In the genomic region with DNA sequence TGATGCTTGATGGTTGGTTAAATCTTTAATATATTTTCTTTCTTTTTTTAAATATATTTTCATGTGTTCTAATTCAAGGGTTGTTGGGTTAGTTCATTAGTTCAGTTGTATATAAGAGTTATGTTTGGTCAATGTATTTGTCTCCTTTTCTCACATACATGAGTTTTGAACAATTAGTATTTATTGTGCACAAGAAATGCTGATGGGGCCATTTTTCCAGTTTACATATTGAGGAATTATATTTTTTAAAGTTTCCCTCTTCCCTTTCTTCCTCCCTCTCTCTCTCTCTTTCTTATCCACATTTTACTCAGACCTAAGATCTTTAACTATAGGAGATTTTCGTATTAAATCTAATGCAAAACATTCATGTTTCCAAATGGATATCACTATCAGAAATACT, we compare ENCODE assay signal across 20 cellular contexts.
DNase-seq lines count a peak whose midpoint lies in the region; ATAC-seq and TF ChIP-seq lines count a peak whose summit lies in the region.
"Had no signal": no experiment of that assay in that cellular context is flagged by ENCODE, and none has a peak within 500 bp of the region (broad histone marks: within the 10 kb centered on the region; RNA-seq: fewer than 3 reads in every experiment).

No MANE protein-coding gene starts in this region.

- H3K4me1 ChIP-seq in neutrophil (ENCODE audit: control insufficient read depth in 1 of 2, insufficient read depth in 1 of 2, low read depth in 1 of 2, low read length in 1 of 2): peaks cover 21 to 22% of the 10 kb centered on the region in 2 experiments
- no peaks in the 10 kb centered on the region for H3K4me1 ChIP-seq in mammary epithelial cell (ENCODE audit: insufficient read depth, low read length)
- H3K4me1 ChIP-seq: body of pancreas had no signal

- CTCF ChIA-PET in mammary epithelial cell (lab: Charles Lee; ENCODE audit: low non-redundant PET): no interaction called here

- peaks cover 21% of the 10 kb centered on the region for H3K4me1 Mint-ChIP-seq in activated T-cell treated with anti-CD3 and anti-CD28 coated beads, Interleukin-2, amount 50 U/mL, for 72 hours (ENCODE audit: low read depth)
- H3K4me1 Mint-ChIP-seq in activated T-cell treated with anti-CD3 and anti-CD28 coated beads, Interleukin-2, amount 50 U/mL, for 4 hours (ENCODE audit: low read depth): peaks cover 25% of the 10 kb centered on the region
- peaks cover 23% of the 10 kb centered on the region for H3K4me1 Mint-ChIP-seq in activated naive CD8-positive, alpha-beta T cell treated with anti-CD3 and anti-CD28 coated beads, Interleukin-2, amount 10 ng/mL, durations not matched to agents 7 days and 5 days

- POLR2A ChIA-PET in activated naive CD8-positive, alpha-beta T cell treated with anti-CD3 and anti-CD28 coated beads, Interleukin-2, amount 10 ng/mL, durations not matched to agents 7 days and 5 days (lab: Charles Lee): no interaction called here

- peaks cover 41% of the 10 kb centered on the region for H3K36me3 ChIP-seq in neutrophil
- H3K36me3 ChIP-seq in mammary epithelial cell (ENCODE audit: insufficient read depth, low read length): peaks cover 7% of the 10 kb centered on the region

- no peak overlapping the region for H2AFZ ChIP-seq in mammary epithelial cell (ENCODE audit: low read depth, low read length)

- peak overlapping the region; percentile 59 for H3K27ac ChIP-seq in HL-60 (replicated peaks)
- peak overlapping the region; percentile 67 for H3K27ac ChIP-seq in neutrophil
- H3K27ac ChIP-seq in mammary epithelial cell (ENCODE audit: insufficient read depth, low read depth, low read length): no peak overlapping the region
- H3K27ac ChIP-seq: body of pancreas, KMS-11, transverse colon had no signal

- H3K9me3 Mint-ChIP-seq in activated T-cell treated with anti-CD3 and anti-CD28 coated beads, Interleukin-2, amount 50 U/mL, for 72 hours: no peaks in the 10 kb centered on the region
- H3K9me3 Mint-ChIP-seq in activated T-cell treated with anti-CD3 and anti-CD28 coated beads, Interleukin-2, amount 50 U/mL, for 4 hours: no peaks in the 10 kb centered on the region
- no peaks in the 10 kb centered on the region for H3K9me3 Mint-ChIP-seq in activated naive CD8-positive, alpha-beta T cell treated with anti-CD3 and anti-CD28 coated beads, Interleukin-2, amount 10 ng/mL, durations not matched to agents 7 days and 5 days

- no peak for TF ChIP-seq CTCF in HL-60 (IDR thresholded peaks at IDR 0.05; ENCODE audit: insufficient read depth, low read length)
- TF ChIP-seq CTCF in neutrophil (IDR thresholded peaks at IDR 0.05): no peak
- TF ChIP-seq CTCF in mammary epithelial cell (conservative IDR thresholded peaks at IDR 0.05 in 1 of 2, IDR thresholded peaks at IDR 0.05 in 1 of 2; ENCODE audit: extremely low read depth in 1 of 2, insufficient read depth in 1 of 2, low read depth in 1 of 2, low read length in 2 of 2): no peak

- in situ Hi-C loops in mammary epithelial cell (cut with MboI; ENCODE audit: low sequenced_read_pairs in 2 of 2): no loop called here

- H3K9me3 ChIP-seq in neutrophil (no peaks in the 10 kb centered on the region), mammary epithelial cell (replicated peaks; ENCODE audit: insufficient read depth, low read length) (no peaks in the 10 kb centered on the region)
- H3K9me3 ChIP-seq: BE2C, body of pancreas, transverse colon had no signal

- no peaks in the 10 kb centered on the region for H4K20me1 ChIP-seq in mammary epithelial cell (ENCODE audit: insufficient read depth, low read length)

- H3K4me3 ChIP-seq in HL-60 (replicated peaks; ENCODE audit: insufficient read depth, low read length) (no peak overlapping the region), neutrophil (ENCODE audit: low read depth in 1 of 2, low read length in 1 of 2) (no peak overlapping the region), mammary epithelial cell (replicated peaks in 1 of 3; ENCODE audit: insufficient read depth in 1 of 3, low read depth in 2 of 3, low read length in 3 of 3) (no peak overlapping the region)
- H3K4me3 ChIP-seq: body of pancreas, transverse colon had no signal

- H3K27me3 ChIP-seq in HL-60 (ENCODE audit: insufficient read depth, poor library complexity, severe bottlenecking) (no peaks in the 10 kb centered on the region), neutrophil (no peaks in the 10 kb centered on the region), mammary epithelial cell (ENCODE audit: insufficient read depth, low read length) (no peaks in the 10 kb centered on the region)
- H3K27me3 ChIP-seq: BE2C, body of pancreas, transverse colon had no signal

- dilution Hi-C loops in mammary epithelial cell (cut with HindIII; ENCODE audit: low sequenced_read_pairs): no loop called here

- no peak for DNase-seq in activated T-cell treated with anti-CD3 and anti-CD28 coated beads, Interleukin-2, amount 50 U/mL, for 72 hours
- no peak for DNase-seq in activated T-cell treated with anti-CD3 and anti-CD28 coated beads, Interleukin-2, amount 50 U/mL, for 4 hours
- no peak for DNase-seq in HL-60 (ENCODE audit: low read depth in 1 of 2, low spot score in 1 of 2)
- no peak for DNase-seq in activated naive CD8-positive, alpha-beta T cell treated with anti-CD3 and anti-CD28 coated beads, Interleukin-2, amount 10 ng/mL, durations not matched to agents 7 days and 5 days
- no peak for DNase-seq in mammary epithelial cell
- DNase-seq: activated CD4-positive, CD25-positive, alpha-beta regulatory T cell treated with anti-CD3 and anti-CD28 coated beads, Interleukin-2, amount 50 U/mL, for 72 hours; activated T-cell treated with anti-CD3 and anti-CD28 coated beads, Interleukin-2, amount 50 U/mL, for 48 hours; BE2C; cortex of kidney; HCEC 1CT; NCI-H187; NCI-H526 treated with DMSO at 0.1 percent for 48 hours; retina; stimulated activated CD4-positive, alpha-beta T cell treated with anti-CD3 and anti-CD28 coated beads, Interleukin-4, amount 100 ng/mL, for 24 hours; transverse colon had no signal

- H3K79me2 ChIP-seq in mammary epithelial cell (ENCODE audit: insufficient read depth, low read length): no peaks in the 10 kb centered on the region

- BruUV-seq in mammary epithelial cell (replicated peaks; lab: Mats Ljungman, UMichigan): no TSS peak

- peaks cover 9 to 12% of the 10 kb centered on the region in 2 donors for H3K36me3 Mint-ChIP-seq in activated T-cell treated with anti-CD3 and anti-CD28 coated beads, Interleukin-2, amount 50 U/mL, for 72 hours (ENCODE audit: insufficient read depth in 2 of 2)
- H3K36me3 Mint-ChIP-seq in activated T-cell treated with anti-CD3 and anti-CD28 coated beads, Interleukin-2, amount 50 U/mL, for 4 hours (ENCODE audit: insufficient read depth): peaks cover 19% of the 10 kb centered on the region
- peaks cover 38% of the 10 kb centered on the region for H3K36me3 Mint-ChIP-seq in activated naive CD8-positive, alpha-beta T cell treated with anti-CD3 and anti-CD28 coated beads, Interleukin-2, amount 10 ng/mL, durations not matched to agents 7 days and 5 days

- no peak for ATAC-seq in activated T-cell treated with anti-CD3 and anti-CD28 coated beads, Interleukin-2, amount 50 U/mL, for 72 hours (replicated peaks in 1 of 2)
- no peak for ATAC-seq in activated T-cell treated with anti-CD3 and anti-CD28 coated beads, Interleukin-2, amount 50 U/mL, for 4 hours
- ATAC-seq in activated naive CD8-positive, alpha-beta T cell treated with anti-CD3 and anti-CD28 coated beads, Interleukin-2, amount 10 ng/mL, durations not matched to agents 7 days and 5 days (ENCODE audit: low read depth): no peak
- no peak for ATAC-seq in GM21529 (IDR thresholded peaks at IDR 0.05; ENCODE audit: unreplicated experiment)
- ATAC-seq in GM21390 (IDR thresholded peaks at IDR 0.05; ENCODE audit: unreplicated experiment): no peak
- ATAC-seq: body of pancreas had no signal

- no peak overlapping the region for H3K9ac ChIP-seq in mammary epithelial cell (ENCODE audit: insufficient read depth, low read length)
- H3K9ac ChIP-seq: KMS-11 had no signal

- WGBS in mammary epithelial cell (ENCODE audit: low coverage, missing lambda C conversion rate): 100% methylated on average over 1 of the region's 1 CpG

- no peak overlapping the region for H3K4me2 ChIP-seq in mammary epithelial cell (ENCODE audit: insufficient read depth, low read depth, low read length)
- H3K4me2 ChIP-seq: KMS-11 had no signal

- no peak overlapping the region for H3K4me3 Mint-ChIP-seq in activated T-cell treated with anti-CD3 and anti-CD28 coated beads, Interleukin-2, amount 50 U/mL, for 72 hours
- no peak overlapping the region for H3K4me3 Mint-ChIP-seq in activated T-cell treated with anti-CD3 and anti-CD28 coated beads, Interleukin-2, amount 50 U/mL, for 4 hours
- H3K4me3 Mint-ChIP-seq in activated naive CD8-positive, alpha-beta T cell treated with anti-CD3 and anti-CD28 coated beads, Interleukin-2, amount 10 ng/mL, durations not matched to agents 7 days and 5 days: no peak overlapping the region

- no peaks in the 10 kb centered on the region for H3K27me3 Mint-ChIP-seq in activated T-cell treated with anti-CD3 and anti-CD28 coated beads, Interleukin-2, amount 50 U/mL, for 72 hours (ENCODE audit: low read depth)
- H3K27me3 Mint-ChIP-seq in activated T-cell treated with anti-CD3 and anti-CD28 coated beads, Interleukin-2, amount 50 U/mL, for 4 hours (ENCODE audit: low read depth): no peaks in the 10 kb centered on the region
- H3K27me3 Mint-ChIP-seq in activated naive CD8-positive, alpha-beta T cell treated with anti-CD3 and anti-CD28 coated beads, Interleukin-2, amount 10 ng/mL, durations not matched to agents 7 days and 5 days: no peaks in the 10 kb centered on the region

- intact Hi-C loops in mammary epithelial cell (cut with micrococcal nuclease): no loop called here

- peak overlapping the region; percentile 54 for H3K27ac Mint-ChIP-seq in activated T-cell treated with anti-CD3 and anti-CD28 coated beads, Interleukin-2, amount 50 U/mL, for 72 hours
- peak overlapping the region; percentile 14 for H3K27ac Mint-ChIP-seq in activated naive CD8-positive, alpha-beta T cell treated with anti-CD3 and anti-CD28 coated beads, Interleukin-2, amount 10 ng/mL, durations not matched to agents 7 days and 5 days
